Comparison of ENCODE assay signal across 1 cellular context in genomic region chr16:57528499-57529323, GRCh38.
TF ChIP-seq lines count a peak whose summit lies in the region.

No MANE protein-coding gene starts in this region.

TF ChIP-seq in WTC11, 78 proteins besides CTCF, POLR2A, EP300 and RAD21 (continued from another document):
- peak; percentile 53; the same call in 1 of the 2 replicates for TF ChIP-seq HMGXB4 (CRISPR knock-in tag; IDR thresholded peaks at IDR 0.05)
- TF ChIP-seq ATF3 (CRISPR knock-in tag; conservative IDR thresholded peaks at IDR 0.05): no peak
- TF ChIP-seq TP53 (CRISPR knock-in tag; IDR thresholded peaks at IDR 0.05): peak; percentile 42; the same call in 1 of the 2 replicates
- peak; percentile 72 for TF ChIP-seq SP1 (CRISPR knock-in tag; conservative IDR thresholded peaks at IDR 0.05)
- peak; percentile 33; the same call in 1 of the 2 replicates for TF ChIP-seq ZNF138 (CRISPR knock-in tag; conservative IDR thresholded peaks at IDR 0.05)
- TF ChIP-seq RORB (CRISPR knock-in tag; IDR thresholded peaks at IDR 0.05): no peak
- TF ChIP-seq JUN (CRISPR knock-in tag; IDR thresholded peaks at IDR 0.05): no peak
- peak; percentile 74; the same call in 1 of the 2 replicates for TF ChIP-seq CBFB (CRISPR knock-in tag; IDR thresholded peaks at IDR 0.05; ENCODE audit: low read depth)
- TF ChIP-seq CREM (CRISPR knock-in tag; IDR thresholded peaks at IDR 0.05): peak; percentile 55; the same call in 1 of the 2 replicates
- TF ChIP-seq MAX (CRISPR knock-in tag; IDR thresholded peaks at IDR 0.05): peak; percentile 67; the same call in 1 of the 2 replicates
- 0 out of 2 replicates have a peak, but pooled peaks have one; percentile 9 for TF ChIP-seq ESRRA (CRISPR knock-in tag; IDR thresholded peaks at IDR 0.05; ENCODE audit: borderline replicate concordance)
- TF ChIP-seq NFE2L1 (CRISPR knock-in tag; IDR thresholded peaks at IDR 0.05): no peak
- TF ChIP-seq ZNF416 (CRISPR knock-in tag; IDR thresholded peaks at IDR 0.05): 0 out of 2 replicates have a peak, but pooled peaks have one; percentile 19
- peak; percentile 50; the same call in 1 of the 2 replicates for TF ChIP-seq ZBTB21 (CRISPR knock-in tag; IDR thresholded peaks at IDR 0.05; ENCODE audit: borderline replicate concordance)
- TF ChIP-seq STAT6 (CRISPR knock-in tag; conservative IDR thresholded peaks at IDR 0.05; ENCODE audit: low read depth): 0 out of 2 replicates have a peak, but pooled peaks have one; percentile 29
- TF ChIP-seq E2F5 (CRISPR knock-in tag; IDR thresholded peaks at IDR 0.05): 0 out of 2 replicates have a peak, but pooled peaks have one; percentile 20
- TF ChIP-seq GRHL2 (CRISPR knock-in tag; IDR thresholded peaks at IDR 0.05; ENCODE audit: insufficient replicate concordance, severe bottlenecking): no peak
TF ChIP-seq in WTC11: peak in this region for 15.
